Comparison of ENCODE assay signal across 1 cellular context in genomic region chr11:102420547-102420946, GRCh38.
A peak's percentile ranks its signal among the peaks of the same experiment; 100 is the strongest.
TF ChIP-seq lines count a peak whose summit lies in the region.

No MANE protein-coding gene starts in this region.

TF ChIP-seq in GM12878, 131 proteins besides CTCF, POLR2A, EP300 and RAD21 (continued from another document):
- TF ChIP-seq, protein P1, sequence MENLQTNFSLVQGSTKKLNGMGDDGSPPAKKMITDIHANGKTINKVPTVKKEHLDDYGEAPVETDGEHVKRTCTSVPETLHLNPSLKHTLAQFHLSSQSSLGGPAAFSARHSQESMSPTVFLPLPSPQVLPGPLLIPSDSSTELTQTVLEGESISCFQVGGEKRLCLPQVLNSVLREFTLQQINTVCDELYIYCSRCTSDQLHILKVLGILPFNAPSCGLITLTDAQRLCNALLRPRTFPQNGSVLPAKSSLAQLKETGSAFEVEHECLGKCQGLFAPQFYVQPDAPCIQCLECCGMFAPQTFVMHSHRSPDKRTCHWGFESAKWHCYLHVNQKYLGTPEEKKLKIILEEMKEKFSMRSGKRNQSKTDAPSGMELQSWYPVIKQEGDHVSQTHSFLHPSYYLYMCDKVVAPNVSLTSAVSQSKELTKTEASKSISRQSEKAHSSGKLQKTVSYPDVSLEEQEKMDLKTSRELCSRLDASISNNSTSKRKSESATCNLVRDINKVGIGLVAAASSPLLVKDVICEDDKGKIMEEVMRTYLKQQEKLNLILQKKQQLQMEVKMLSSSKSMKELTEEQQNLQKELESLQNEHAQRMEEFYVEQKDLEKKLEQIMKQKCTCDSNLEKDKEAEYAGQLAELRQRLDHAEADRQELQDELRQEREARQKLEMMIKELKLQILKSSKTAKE (IDR thresholded peaks at IDR 0.05; ENCODE audit: low read depth, poor library complexity, severe bottlenecking): peak; percentile 58
- TF ChIP-seq MTA2 (IDR thresholded peaks at IDR 0.05; ENCODE audit: low read depth): peak; percentile 20; the same call in 1 of the 2 replicates
- peak; percentile 40 for TF ChIP-seq NR2C1 (IDR thresholded peaks at IDR 0.05)
- TF ChIP-seq POLR2AphosphoS5 (IDR thresholded peaks at IDR 0.05; ENCODE audit: low read length): peak; percentile 31; the same call in 1 of the 2 replicates
- TF ChIP-seq ZNF687 (IDR thresholded peaks at IDR 0.05): 0 out of 2 replicates have a peak, but pooled peaks have one; percentile 36
- TF ChIP-seq, protein P2, sequence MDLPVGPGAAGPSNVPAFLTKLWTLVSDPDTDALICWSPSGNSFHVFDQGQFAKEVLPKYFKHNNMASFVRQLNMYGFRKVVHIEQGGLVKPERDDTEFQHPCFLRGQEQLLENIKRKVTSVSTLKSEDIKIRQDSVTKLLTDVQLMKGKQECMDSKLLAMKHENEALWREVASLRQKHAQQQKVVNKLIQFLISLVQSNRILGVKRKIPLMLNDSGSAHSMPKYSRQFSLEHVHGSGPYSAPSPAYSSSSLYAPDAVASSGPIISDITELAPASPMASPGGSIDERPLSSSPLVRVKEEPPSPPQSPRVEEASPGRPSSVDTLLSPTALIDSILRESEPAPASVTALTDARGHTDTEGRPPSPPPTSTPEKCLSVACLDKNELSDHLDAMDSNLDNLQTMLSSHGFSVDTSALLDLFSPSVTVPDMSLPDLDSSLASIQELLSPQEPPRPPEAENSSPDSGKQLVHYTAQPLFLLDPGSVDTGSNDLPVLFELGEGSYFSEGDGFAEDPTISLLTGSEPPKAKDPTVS (IDR thresholded peaks at IDR 0.05; ENCODE audit: low read depth, low read length): no peak
- TF ChIP-seq, protein P3, sequence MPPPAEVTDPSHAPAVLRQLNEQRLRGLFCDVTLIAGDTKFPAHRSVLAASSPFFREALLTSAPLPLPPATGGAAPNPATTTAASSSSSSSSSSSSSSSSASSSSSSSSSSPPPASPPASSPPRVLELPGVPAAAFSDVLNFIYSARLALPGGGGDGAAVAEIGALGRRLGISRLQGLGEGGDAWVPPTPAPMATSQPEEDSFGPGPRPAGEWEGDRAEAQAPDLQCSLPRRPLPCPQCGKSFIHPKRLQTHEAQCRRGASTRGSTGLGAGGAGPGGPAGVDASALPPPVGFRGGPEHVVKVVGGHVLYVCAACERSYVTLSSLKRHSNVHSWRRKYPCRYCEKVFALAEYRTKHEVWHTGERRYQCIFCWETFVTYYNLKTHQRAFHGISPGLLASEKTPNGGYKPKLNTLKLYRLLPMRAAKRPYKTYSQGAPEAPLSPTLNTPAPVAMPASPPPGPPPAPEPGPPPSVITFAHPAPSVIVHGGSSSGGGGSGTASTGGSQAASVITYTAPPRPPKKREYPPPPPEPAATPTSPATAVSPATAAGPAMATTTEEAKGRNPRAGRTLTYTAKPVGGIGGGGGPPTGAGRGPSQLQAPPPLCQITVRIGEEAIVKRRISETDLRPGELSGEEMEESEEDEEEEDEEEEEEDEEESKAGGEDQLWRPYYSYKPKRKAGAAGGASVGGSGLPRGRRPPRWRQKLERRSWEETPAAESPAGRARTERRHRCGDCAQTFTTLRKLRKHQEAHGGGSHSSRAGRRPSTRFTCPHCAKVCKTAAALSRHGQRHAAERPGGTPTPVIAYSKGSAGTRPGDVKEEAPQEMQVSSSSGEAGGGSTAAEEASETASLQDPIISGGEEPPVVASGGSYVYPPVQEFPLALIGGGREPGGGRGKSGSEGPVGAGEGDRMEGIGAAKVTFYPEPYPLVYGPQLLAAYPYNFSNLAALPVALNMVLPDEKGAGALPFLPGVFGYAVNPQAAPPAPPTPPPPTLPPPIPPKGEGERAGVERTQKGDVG (CRISPR knock-in tag; IDR thresholded peaks at IDR 0.05): no peak
- peak; percentile 44; the same call in 1 of the 2 replicates for TF ChIP-seq IKZF1 (conservative IDR thresholded peaks at IDR 0.05)
- 0 out of 2 replicates have a peak, but pooled peaks have one; percentile 18 for TF ChIP-seq JUNB (IDR thresholded peaks at IDR 0.05)
- TF ChIP-seq HCFC1 (IDR thresholded peaks at IDR 0.05; ENCODE audit: low read length): no peak
- peak; percentile 85 for TF ChIP-seq PKNOX1 (IDR thresholded peaks at IDR 0.05)
